8 cellular contexts compared by ENCODE assay signal in genomic region chr1:26169669-26170471, GRCh38. TPM values are rescaled to one million over a fixed set of nuclear protein-coding genes. Genes with fewer than 3 reads are reported as not detected.
DNase-seq lines count a peak whose midpoint lies in the region; ATAC-seq and TF ChIP-seq lines count a peak whose summit lies in the region.

Gene ZNF593 (plus strand): TSS chr1:26169908. CDS start chr1:26169984, 76 bp downstream.

- H3K4me1 Mint-ChIP-seq in T-cell, result peaks cover 11 to 26% (median 18%) of the 10 kb centered on the region in 3 donors
- peaks cover 22% of the 10 kb centered on the region for H3K4me1 Mint-ChIP-seq in type B pancreatic cell (ENCODE audit: unreplicated experiment)

- H3K9me3 Mint-ChIP-seq in T-cell (no peaks in the 10 kb centered on the region), type B pancreatic cell (no peaks in the 10 kb centered on the region)

- H3K36me3 Mint-ChIP-seq in T-cell, result no peaks in the 10 kb centered on the region
- no peaks in the 10 kb centered on the region for H3K36me3 Mint-ChIP-seq in type B pancreatic cell

- peak within 1 kb of the TSS; percentile 81 to 85 (median 82) for H3K4me3 Mint-ChIP-seq in T-cell
- H3K4me3 Mint-ChIP-seq in type B pancreatic cell, result peak within 1 kb of the TSS; percentile 90

- CTCF ChIA-PET in T-cell (lab: Charles Lee), result interaction anchor here (0.6 to 2.2 kb wide), 19 partner anchors 14 to 733 kb away, joined by 3 to 23 read pairs (median 3); partner anchors contain the start of gene CEP85 (in 2 of the 2)

- intact Hi-C loops in cardiac septum (cut with DNase I), result loop anchor here (5.0 kb wide), 2 partner anchors 62 to 152 kb away; partner anchors contain the start of gene CEP85
- intact Hi-C loops in posterior cingulate gyrus (cut with DNase I), result loop anchor here (2.0 to 5.0 kb wide), 2 partner anchors 59 to 62 kb away; partner anchors contain the start of genes CEP85 and PDIK1L

- POLR2A ChIA-PET in T-cell (lab: Charles Lee), result interaction anchor here in 1 of 2 donors (0.6 to 1.1 kb wide), 2 partner anchors 14 to 53 kb away, joined by 3 to 4 read pairs; no protein-coding TSS in a partner anchor

- peak within 1 kb of the TSS; percentile 66 to 79 for H3K27ac Mint-ChIP-seq in T-cell
- H3K27ac Mint-ChIP-seq in type B pancreatic cell, result peak within 1 kb of the TSS; percentile 90

- 1% methylated on average over 62 to 76 of the region's 76 CpGs for WGBS in adipose tissue, 3 donors

- H3K27me3 Mint-ChIP-seq in T-cell, result no peaks in the 10 kb centered on the region
- no peaks in the 10 kb centered on the region for H3K27me3 Mint-ChIP-seq in type B pancreatic cell

- peak; percentile 89 for DNase-seq in NCI-H1092 treated with DMSO at 0.1 percent for 48 hours (lab: John Stamatoyannopoulos, UW)
- DNase-seq in T-cell, result peak; percentile 48 to 84 (median 68)
- DNase-seq in cardiac septum (ENCODE audit: low spot score), result peak; percentile 96
- peak; percentile 85 to 99 (median 92) for DNase-seq in posterior cingulate gyrus
- peak; percentile 95 for DNase-seq in type B pancreatic cell (ENCODE audit: extremely low spot score, unreplicated experiment)

- TF ChIP-seq CTCF in GM12872 (IDR thresholded peaks at IDR 0.05; ENCODE audit: insufficient read depth, low read depth, low read length) (peak; percentile 98), type B pancreatic cell (conservative IDR thresholded peaks at IDR 0.05) (peak; percentile 92)

- no peak within 1 kb of the TSS for H3K27ac ChIP-seq in adipose tissue (ENCODE audit: low read depth, low read length)

- ATAC-seq in HG02610 (IDR thresholded peaks at IDR 0.05; ENCODE audit: unreplicated experiment) (peak; percentile 92), T-cell (replicated peaks in 1 of 4) (peak; percentile 89 to 93 (median 92))

RNA-seq across cellular contexts. Expression of gene ZNF593, which starts in this region (rescaled TPM):
- total RNA-seq in T-cell (10 to 100 TPM in 3 of 5 donors, 1 to 10 TPM in 2; 8.5 to 17.7 (median 17.1) TPM), cardiac septum (23.2 TPM), type B pancreatic cell (ENCODE audit: low replicate concordance) (29.7 and 34.9 TPM in 2 replicates)
- 10 to 100 TPM; 58.4 to 94.6 (median 80.4) TPM for polyA plus RNA-seq in adipose tissue
